ENCODE assay signal across 27 cellular contexts in genomic region chr1:4309676-4310320, GRCh38.
DNase-seq lines count a peak whose midpoint lies in the region; ATAC-seq and TF ChIP-seq lines count a peak whose summit lies in the region.
"Had no signal": no experiment of that assay in that cellular context is flagged by ENCODE, and none has a peak within 500 bp of the region (broad histone marks: within the 10 kb centered on the region; RNA-seq: fewer than 3 reads in every experiment).

No MANE protein-coding gene starts in this region.

- H4K91ac ChIP-seq in trophoblast cell (ENCODE audit: low read depth, low read length), result no peak overlapping the region

- no peaks in the 10 kb centered on the region for H3K4me1 ChIP-seq in trophoblast cell (ENCODE audit: control insufficient read depth in 1 of 2, insufficient read depth in 2 of 2, low read length in 2 of 2)
- H3K4me1 ChIP-seq: adrenal gland, pancreas had no signal

- no peak for TF ChIP-seq CTCF in brain microvascular endothelial cell (IDR thresholded peaks at IDR 0.05; ENCODE audit: low read depth, low read length, missing control alignments)
- TF ChIP-seq CTCF in GM20000 (IDR thresholded peaks at IDR 0.05; ENCODE audit: extremely low read depth, missing control alignments), result no peak

- no peak overlapping the region for H3K14ac ChIP-seq in trophoblast cell (ENCODE audit: low read length)

- DNase-seq in cardiac septum (ENCODE audit: low spot score) (peak; percentile 60), left ventricle myocardium superior (no peak), NCI-H526 (lab: John Stamatoyannopoulos, UW) (peak; percentile 12 to 67), mesenteric fat pad (ENCODE audit: low spot score) (peak; percentile 81), brain microvascular endothelial cell (no peak), trophoblast cell (no peak), GM20000 (ENCODE audit: low spot score) (no peak)
- DNase-seq: activated B cell treated with CpG ODN at 0.5 μM for 24 hours; activated naive CD4-positive, alpha-beta T cell treated with anti-CD3 and anti-CD28 coated beads for 36 hours; activated T-cell treated with anti-CD3 and anti-CD28 coated beads, Interleukin-2, amount 50 U/mL, for 24 hours; adrenal gland; AML-193; CD8-positive, alpha-beta T cell; GOT3; hypothalamus; left colon; NCI-H1092; NCI-H1694; NCI-H524 treated with DMSO at 0.1 percent for 48 hours; NK-92 treated with Interleukin-12 subunit alpha and Interleukin-12 subunit beta, amount 100 ng/mL, for 24 hours; pancreas; PC-9; retina; SK-N-SH; stimulated activated naive B cell treated with anti-CD40 and anti-IgM and Interleukin-4, amounts not matched to agents 10 μg/mL and 1 μg/mL and 100 μg/mL, for 72 hours; substantia nigra had no signal

- no peak overlapping the region for H2BK120ac ChIP-seq in trophoblast cell (ENCODE audit: insufficient read depth, low read length, poor library complexity)

- no peak overlapping the region for H3K9ac ChIP-seq in trophoblast cell (ENCODE audit: low read length)
- H3K9ac ChIP-seq: SK-N-SH had no signal

- H3K79me2 ChIP-seq in trophoblast cell (ENCODE audit: control insufficient read depth, insufficient read depth, low read length, poor library complexity), result no peaks in the 10 kb centered on the region

- no peak overlapping the region for H3K4me2 ChIP-seq in trophoblast cell (ENCODE audit: low read length)
- H3K4me2 ChIP-seq: PC-9, SK-N-SH had no signal

- H2AK5ac ChIP-seq in trophoblast cell (ENCODE audit: low read length), result no peak overlapping the region

- H3K4ac ChIP-seq in trophoblast cell (ENCODE audit: low read depth, low read length), result no peak overlapping the region

- in situ Hi-C loops in brain microvascular endothelial cell (cut with HindIII; ENCODE audit: low pct_ligation_motif_present, low sequenced_read_pairs), result no loop called here

- no peaks in the 10 kb centered on the region for H3K79me1 ChIP-seq in trophoblast cell (ENCODE audit: low read length)

- no peak overlapping the region for H3K18ac ChIP-seq in trophoblast cell (ENCODE audit: low read length)

- ATAC-seq in left ventricle myocardium superior, result no peak
- ATAC-seq: CD8-positive, alpha-beta T cell; K562; left colon; pancreas; stimulated activated naive B cell treated with anti-CD40 and anti-IgM and Interleukin-4, amounts not matched to agents 10 μg/mL and 1 μg/mL and 100 μg/mL, for 72 hours had no signal

- H4K8ac ChIP-seq in trophoblast cell (ENCODE audit: low read depth, low read length), result no peak overlapping the region

- no peak overlapping the region for H3K27ac ChIP-seq in brain microvascular endothelial cell
- no peak overlapping the region for H3K27ac ChIP-seq in trophoblast cell (ENCODE audit: low read depth, low read length)
- H3K27ac ChIP-seq: adrenal gland, pancreas, PC-9 had no signal

- no peak overlapping the region for H2AFZ ChIP-seq in trophoblast cell (ENCODE audit: insufficient read depth, low read length, poor library complexity)
- H2AFZ ChIP-seq: PC-9 had no signal

- H3K27me3 ChIP-seq in brain microvascular endothelial cell (replicated peaks) (no peaks in the 10 kb centered on the region), trophoblast cell (ENCODE audit: insufficient read depth, low read length) (no peaks in the 10 kb centered on the region)
- H3K27me3 ChIP-seq: adrenal gland, pancreas had no signal

- peaks cover 38% of the 10 kb centered on the region for H3K9me3 ChIP-seq in trophoblast cell (ENCODE audit: insufficient read depth, low read depth, low read length)
- H3K9me3 ChIP-seq: adrenal gland, pancreas, SK-N-SH had no signal

- WGBS in trophoblast cell (ENCODE audit: extremely low coverage, insufficient coverage, insufficient read length), result no CpG with 5 or more reads among the region's 9 CpGs

- no peak overlapping the region for H2BK5ac ChIP-seq in trophoblast cell (ENCODE audit: low read depth, low read length, poor library complexity)

- H2BK12ac ChIP-seq in trophoblast cell (ENCODE audit: low read length), result no peak overlapping the region

- intact Hi-C loops in cardiac septum (cut with DNase I), result no loop called here
- intact Hi-C loops in left ventricle myocardium superior (cut with micrococcal nuclease), result no loop called here

- H3K36me3 ChIP-seq in brain microvascular endothelial cell (replicated peaks), result no peaks in the 10 kb centered on the region
- H3K36me3 ChIP-seq in trophoblast cell (ENCODE audit: control insufficient read depth in 1 of 2, insufficient read depth in 2 of 2, low read length in 2 of 2), result no peaks in the 10 kb centered on the region
- H3K36me3 ChIP-seq: adrenal gland, pancreas had no signal

- H3K23ac ChIP-seq in trophoblast cell (ENCODE audit: low read length), result no peak overlapping the region

- H3K4me3 ChIP-seq in brain microvascular endothelial cell (ENCODE audit: low read depth, low read length), result no peak overlapping the region
- H3K4me3 ChIP-seq in trophoblast cell (ENCODE audit: low read depth, low read length), result no peak overlapping the region
- H3K4me3 ChIP-seq: adrenal gland, K562, pancreas, PC-9 had no signal

- H4K12ac ChIP-seq in trophoblast cell (ENCODE audit: low read depth, low read length), result no peak overlapping the region

Comparison
In these comparisons a context has a peak if more than half of its experiments do, and no peak if none do; other contexts are left out.
1. DNase-seq: peak in cardiac septum (single experiment), NCI-H526 (2 of 2) and mesenteric fat pad (single experiment); none in left ventricle myocardium superior (single experiment), brain microvascular endothelial cell (single experiment), trophoblast cell (0 of 2) and GM20000 (single experiment).